21 cellular contexts compared by ENCODE assay signal in the genomic region with DNA sequence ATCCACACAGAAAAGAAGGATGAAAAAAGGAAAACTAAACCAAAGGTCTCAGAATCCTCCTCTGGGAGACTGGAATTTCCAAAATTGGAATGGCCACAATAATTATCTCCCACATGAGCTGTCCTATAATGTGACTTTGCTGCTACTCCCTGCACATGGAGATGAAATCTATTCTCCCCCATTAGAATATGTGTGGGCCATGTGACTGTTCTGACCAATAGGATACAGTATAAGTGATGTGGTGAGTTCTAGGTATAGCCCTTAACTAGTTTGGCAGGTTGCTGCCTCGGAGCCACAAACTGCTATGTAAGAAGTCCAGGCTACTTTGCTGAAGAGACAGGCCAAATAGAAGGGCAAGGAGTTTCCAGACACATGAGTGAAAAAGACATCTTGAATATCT. TPM values are rescaled to one million over a fixed set of nuclear protein-coding genes. Genes with fewer than 3 reads are reported as not detected.
DNase-seq lines count a peak whose midpoint lies in the region; ATAC-seq and TF ChIP-seq lines count a peak whose summit lies in the region.
"Had no signal": no experiment of that assay in that cellular context is flagged by ENCODE, and none has a peak within 500 bp of the region (broad histone marks: within the 10 kb centered on the region; RNA-seq: fewer than 3 reads in every experiment).

No MANE protein-coding gene starts in this region.

- no peak overlapping the region for H3K14ac ChIP-seq in trophoblast cell (ENCODE audit: low read length)
- no peak overlapping the region for H3K14ac ChIP-seq in H9 (ENCODE audit: insufficient read depth, low read length)

- H3K18ac ChIP-seq in trophoblast cell (ENCODE audit: low read length) (no peak overlapping the region), H9 (ENCODE audit: insufficient read length, low read depth, low read length) (no peak overlapping the region)

- H3K4me2 ChIP-seq in trophoblast cell (ENCODE audit: low read length), result no peak overlapping the region
- H3K4me2 ChIP-seq in H9 (ENCODE audit: insufficient read depth, insufficient read length, low read length), result no peak overlapping the region

- no peak for DNase-seq in T-helper 2 cell treated with Interferon-gamma antibody and Interleukin-4, amounts not matched to agents 5 μg/mL and 100 μg/mL, for 36 hours (ENCODE audit: low spot score)
- DNase-seq in T-helper 2 cell (no peak), HT-29 (ENCODE audit: low spot score) (peak; percentile 47), trophoblast cell (peak in 1 of 2 donors; percentile 18), cortex of kidney (lab: John Stamatoyannopoulos, UW) (no peak), H9 (no peak)
- DNase-seq: activated naive CD4-positive, alpha-beta T cell treated with Interleukin-2 at 50 U/mL for 16 hours; aorta; effector CD8-positive, alpha-beta T cell; heart right ventricle; immature natural killer cell; left ventricle myocardium inferior; NCI-H1930; NCI-H446 treated with DMSO at 0.1 percent for 48 hours; NK-92 treated with Interleukin-12 subunit alpha and Interleukin-12 subunit beta, amount 100 ng/mL, for 24 hours; stimulated activated CD4-positive, alpha-beta T cell treated with anti-CD3 and anti-CD28 coated beads, Interleukin-4, amount 100 ng/mL, for 24 hours had no signal

- H3K27me3 ChIP-seq in trophoblast cell (ENCODE audit: insufficient read depth, low read length), result no peaks in the 10 kb centered on the region
- no peaks in the 10 kb centered on the region for H3K27me3 ChIP-seq in H9 (ENCODE audit: insufficient read depth, low read length)

- H2BK5ac ChIP-seq in trophoblast cell (ENCODE audit: low read depth, low read length, poor library complexity), result no peak overlapping the region
- H2BK5ac ChIP-seq in H9 (ENCODE audit: insufficient read length, low read length), result no peak overlapping the region

- H3K27ac ChIP-seq in trophoblast cell (ENCODE audit: low read depth, low read length) (no peak overlapping the region), H9 (ENCODE audit: insufficient read length, low read depth, low read length) (no peak overlapping the region)
- H3K27ac ChIP-seq: heart right ventricle, left ventricle myocardium inferior had no signal

- H3K4me1 ChIP-seq in trophoblast cell (ENCODE audit: control insufficient read depth in 1 of 2, insufficient read depth in 2 of 2, low read length in 2 of 2), result peaks cover 3 to 7% of the 10 kb centered on the region in 2 experiments
- no peaks in the 10 kb centered on the region for H3K4me1 ChIP-seq in H9 (ENCODE audit: insufficient read depth, low read length)

- H3K79me2 ChIP-seq in trophoblast cell (ENCODE audit: control insufficient read depth, insufficient read depth, low read length, poor library complexity), result peaks cover 13% of the 10 kb centered on the region
- peaks cover 36% of the 10 kb centered on the region; the same call in 1 of the 2 replicates for H3K79me2 ChIP-seq in H9 (ENCODE audit: insufficient read depth, low read length)

- no CpG with 5 or more reads among the region's 1 CpG for WGBS in trophoblast cell (ENCODE audit: extremely low coverage, insufficient coverage, insufficient read length)
- WGBS in H9 (ENCODE audit: extremely low coverage, insufficient read length, low lambda C conversion rate), result no CpG with 5 or more reads among the region's 1 CpG

- peaks cover 76% of the 10 kb centered on the region for H3K36me3 Mint-ChIP-seq in T-helper 2 cell treated with Interferon-gamma antibody and Interleukin-4, amounts not matched to agents 5 μg/mL and 100 μg/mL, for 36 hours (ENCODE audit: low read depth)
- peaks cover 91% of the 10 kb centered on the region for H3K36me3 Mint-ChIP-seq in activated T-helper 17 cell treated with anti-CD3 and anti-CD28 coated beads, Interleukin-2, amount 50 U/mL, for 72 hours (ENCODE audit: low read depth)
- H3K36me3 Mint-ChIP-seq in H9 (ENCODE audit: insufficient read depth in 1 of 3, low read depth in 3 of 3), result peaks cover 53 to 81% (median 58%) of the 10 kb centered on the region in 3 experiments

- peak overlapping the region; percentile 15 for H3K4me3 Mint-ChIP-seq in T-helper 2 cell treated with Interferon-gamma antibody and Interleukin-4, amounts not matched to agents 5 μg/mL and 100 μg/mL, for 36 hours
- peak overlapping the region; percentile 15 for H3K4me3 Mint-ChIP-seq in activated T-helper 17 cell treated with anti-CD3 and anti-CD28 coated beads, Interleukin-2, amount 50 U/mL, for 72 hours
- no peak overlapping the region for H3K4me3 Mint-ChIP-seq in H9
- H3K4me3 Mint-ChIP-seq: immature natural killer cell had no signal

- ATAC-seq in activated T-helper 17 cell treated with anti-CD3 and anti-CD28 coated beads, Interleukin-2, amount 50 U/mL, for 72 hours (replicated peaks), result no peak
- ATAC-seq in HG02840 (IDR thresholded peaks at IDR 0.05; ENCODE audit: low FRiP score, unreplicated experiment), result no peak
- ATAC-seq: heart right ventricle had no signal

- no peak overlapping the region for H4K12ac ChIP-seq in trophoblast cell (ENCODE audit: low read depth, low read length)

- no peaks in the 10 kb centered on the region for H3K27me3 Mint-ChIP-seq in T-helper 2 cell treated with Interferon-gamma antibody and Interleukin-4, amounts not matched to agents 5 μg/mL and 100 μg/mL, for 36 hours (ENCODE audit: low read depth)
- H3K27me3 Mint-ChIP-seq in activated T-helper 17 cell treated with anti-CD3 and anti-CD28 coated beads, Interleukin-2, amount 50 U/mL, for 72 hours, result no peaks in the 10 kb centered on the region
- H3K27me3 Mint-ChIP-seq in H9 (ENCODE audit: low read depth), result no peaks in the 10 kb centered on the region
- H3K27me3 Mint-ChIP-seq: central memory CD8-positive, alpha-beta T cell; IgD-negative memory B cell had no signal

- H3K4me3 ChIP-seq in trophoblast cell (ENCODE audit: low read depth, low read length), result no peak overlapping the region
- H3K4me3 ChIP-seq: heart right ventricle, left ventricle myocardium inferior had no signal

- H4K5ac ChIP-seq in H9 (ENCODE audit: insufficient read length, low read depth, low read length), result no peak overlapping the region

- H2BK120ac ChIP-seq in trophoblast cell (ENCODE audit: insufficient read depth, low read length, poor library complexity) (no peak overlapping the region), H9 (ENCODE audit: low read depth, low read length, poor library complexity, severe bottlenecking) (no peak overlapping the region)

- H3K9me3 ChIP-seq in trophoblast cell (ENCODE audit: insufficient read depth, low read depth, low read length) (no peaks in the 10 kb centered on the region), H9 (ENCODE audit: control insufficient read depth, low read depth, low read length) (no peaks in the 10 kb centered on the region)
- H3K9me3 ChIP-seq: heart right ventricle, left ventricle myocardium inferior had no signal

- H4K20me1 ChIP-seq in H9 (ENCODE audit: control insufficient read depth, insufficient read depth, insufficient read length), result no peaks in the 10 kb centered on the region

- H2BK20ac ChIP-seq in H9 (ENCODE audit: low read depth, low read length, poor library complexity, severe bottlenecking), result no peak overlapping the region

- H4K91ac ChIP-seq in trophoblast cell (ENCODE audit: low read depth, low read length) (no peak overlapping the region), H9 (ENCODE audit: insufficient read length, low read depth, low read length) (no peak overlapping the region)

- no peak overlapping the region for H2BK15ac ChIP-seq in H9 (ENCODE audit: low read depth, low read length)

- H2BK12ac ChIP-seq in trophoblast cell (ENCODE audit: low read length) (no peak overlapping the region), H9 (ENCODE audit: insufficient read length, low read depth, low read length) (no peak overlapping the region)

- H2AFZ ChIP-seq in trophoblast cell (ENCODE audit: insufficient read depth, low read length, poor library complexity) (no peak overlapping the region), H9 (ENCODE audit: low read length) (no peak overlapping the region)

- no peaks in the 10 kb centered on the region for H3K9me3 Mint-ChIP-seq in T-helper 2 cell treated with Interferon-gamma antibody and Interleukin-4, amounts not matched to agents 5 μg/mL and 100 μg/mL, for 36 hours
- H3K9me3 Mint-ChIP-seq in activated T-helper 17 cell treated with anti-CD3 and anti-CD28 coated beads, Interleukin-2, amount 50 U/mL, for 72 hours, result no peaks in the 10 kb centered on the region
- peaks cover 0 to 12% of the 10 kb centered on the region in 2 experiments; a peak in 2 of 5 replicates for H3K9me3 Mint-ChIP-seq in H9
- H3K9me3 Mint-ChIP-seq: central memory CD8-positive, alpha-beta T cell; immature natural killer cell had no signal

- H3K23me2 ChIP-seq in H9 (ENCODE audit: insufficient read length, low read depth, low read length, poor library complexity, severe bottlenecking), result no peaks in the 10 kb centered on the region

- no peak overlapping the region for H3K56ac ChIP-seq in H9 (ENCODE audit: insufficient read length, low read depth, low read length)

- H3K4ac ChIP-seq in trophoblast cell (ENCODE audit: low read depth, low read length) (peak overlapping the region; percentile 69), H9 (ENCODE audit: low read depth, low read length) (no peak overlapping the region)

- H3K23ac ChIP-seq in trophoblast cell (ENCODE audit: low read length) (no peak overlapping the region), H9 (ENCODE audit: insufficient read length, low read depth, low read length) (no peak overlapping the region)

- no peak overlapping the region for H3K9ac ChIP-seq in trophoblast cell (ENCODE audit: low read length)
- no peak overlapping the region for H3K9ac ChIP-seq in H9 (ENCODE audit: extremely low read depth, insufficient read length, low read length)

- peak overlapping the region; percentile 1 for H3K27ac Mint-ChIP-seq in T-helper 2 cell treated with Interferon-gamma antibody and Interleukin-4, amounts not matched to agents 5 μg/mL and 100 μg/mL, for 36 hours
- peak overlapping the region; percentile 49 for H3K27ac Mint-ChIP-seq in activated T-helper 17 cell treated with anti-CD3 and anti-CD28 coated beads, Interleukin-2, amount 50 U/mL, for 72 hours
- peak overlapping the region in 1 of 3 experiments; percentile 6; a peak in 1 of 7 replicates for H3K27ac Mint-ChIP-seq in H9
- H3K27ac Mint-ChIP-seq: IgD-negative memory B cell had no signal

- no peak overlapping the region for H2AK5ac ChIP-seq in trophoblast cell (ENCODE audit: low read length)
- H2AK5ac ChIP-seq in H9 (ENCODE audit: insufficient read length, low read length), result no peak overlapping the region

- H3K36me3 ChIP-seq in trophoblast cell (ENCODE audit: control insufficient read depth in 1 of 2, insufficient read depth in 2 of 2, low read length in 2 of 2), result peaks cover 11 to 13% of the 10 kb centered on the region in 2 experiments
- H3K36me3 ChIP-seq: left ventricle myocardium inferior had no signal

- TF ChIP-seq CTCF in H9 (conservative IDR thresholded peaks at IDR 0.05), result no peak

- H3T11ph ChIP-seq in H9 (ENCODE audit: low read length), result no peak overlapping the region

- peaks cover 4% of the 10 kb centered on the region for H3K79me1 ChIP-seq in trophoblast cell (ENCODE audit: low read length)
- peaks cover 2% of the 10 kb centered on the region for H3K79me1 ChIP-seq in H9 (ENCODE audit: insufficient read depth, low read depth, low read length, poor library complexity, severe bottlenecking)

- H4K8ac ChIP-seq in trophoblast cell (ENCODE audit: low read depth, low read length), result no peak overlapping the region
- no peak overlapping the region for H4K8ac ChIP-seq in H9 (replicated peaks; ENCODE audit: insufficient read length, low read depth, low read length)

- H3K4me1 Mint-ChIP-seq in T-helper 2 cell treated with Interferon-gamma antibody and Interleukin-4, amounts not matched to agents 5 μg/mL and 100 μg/mL, for 36 hours (ENCODE audit: low read depth), result peaks cover 52% of the 10 kb centered on the region
- H3K4me1 Mint-ChIP-seq in activated T-helper 17 cell treated with anti-CD3 and anti-CD28 coated beads, Interleukin-2, amount 50 U/mL, for 72 hours, result peaks cover 22% of the 10 kb centered on the region
- H3K4me1 Mint-ChIP-seq in H9, result peaks cover 22 to 38% of the 10 kb centered on the region in 2 experiments

RNA-seq across cellular contexts. Expression of a gene that starts 5.2 kb away (rescaled TPM):
- total RNA-seq in HT-29 (2014; rRNA removed; shearing (Covaris generic)), result 5.1 and 6.1 TPM in 2 replicates
- total RNA-seq in activated T-helper 17 cell treated with anti-CD3 and anti-CD28 coated beads, Interleukin-2, amount 50 U/mL, for 72 hours, result 10 to 100 TPM; 39.2 to 41.1 TPM
- 16.0 and 16.9 TPM in 2 replicates for polyA plus RNA-seq in trophoblast cell (2013)
- total RNA-seq in H9 (2021), result 44.9 and 47.6 TPM in 2 replicates
- total RNA-seq: H4 had no signal

RNA-seq across cellular contexts. Expression of a gene that starts 45.0 kb away (rescaled TPM):
- 70.2 and 87.6 TPM in 2 replicates for total RNA-seq in HT-29 (2014; rRNA removed; shearing (Covaris generic))
- 100 to 1,000 TPM; 182 to 207 TPM for total RNA-seq in activated T-helper 17 cell treated with anti-CD3 and anti-CD28 coated beads, Interleukin-2, amount 50 U/mL, for 72 hours
- polyA plus RNA-seq in trophoblast cell (2013), result 170 and 173 TPM in 2 replicates
- 120 and 130 TPM in 2 replicates for total RNA-seq in H9 (2021)

RNA-seq across cellular contexts. Expression of a gene that starts 45.4 kb away (rescaled TPM):
- total RNA-seq in HT-29 (2014; rRNA removed; shearing (Covaris generic)), result 7.8 and 10.5 TPM in 2 replicates
- 10 to 100 TPM; 17.3 to 20.0 TPM for total RNA-seq in activated T-helper 17 cell treated with anti-CD3 and anti-CD28 coated beads, Interleukin-2, amount 50 U/mL, for 72 hours
- polyA plus RNA-seq in trophoblast cell (2013), result 11.9 and 12.0 TPM in 2 replicates
- 22.6 and 29.0 TPM in 2 replicates for total RNA-seq in H9 (2021)

Comparison
In these comparisons a context has a peak if more than half of its experiments do, and no peak if none do; other contexts are left out.
1. H3K4me3 Mint-ChIP-seq: peak in T-helper 2 cell treated with Interferon-gamma antibody and Interleukin-4, amounts not matched to agents 5 μg/mL and 100 μg/mL, for 36 hours (single experiment) and activated T-helper 17 cell treated with anti-CD3 and anti-CD28 coated beads, Interleukin-2, amount 50 U/mL, for 72 hours (single experiment); none in H9 (0 of 2).